ENCODE assay signal across 11 cellular contexts in genomic region chr2:190338453-190338852, GRCh38.
"Had no signal": no experiment of that assay in that cellular context is flagged by ENCODE, and none has a peak within 500 bp of the region (broad histone marks: within the 10 kb centered on the region; RNA-seq: fewer than 3 reads in every experiment).

No MANE protein-coding gene starts in this region.

- H3K36me3 ChIP-seq: gastroesophageal sphincter, neural progenitor cell, thyroid gland had no signal

- H3K9ac ChIP-seq: neural progenitor cell had no signal

- H3K36me3 Mint-ChIP-seq: activated naive CD8-positive, alpha-beta T cell treated with anti-CD3 and anti-CD28 coated beads, Interleukin-2, amount 10 ng/mL, durations not matched to agents 7 days and 5 days; brain; naive B cell; neural progenitor cell; stimulated activated memory B cell treated with anti-CD40 and anti-IgM and Interleukin-4, amounts not matched to agents 10 μg/mL and 1 μg/mL and 100 μg/mL, for 72 hours had no signal

- H3K27me3 Mint-ChIP-seq: brain; stimulated activated memory B cell treated with anti-CD40 and anti-IgM and Interleukin-4, amounts not matched to agents 10 μg/mL and 1 μg/mL and 100 μg/mL, for 72 hours had no signal

- H3K27me3 ChIP-seq: gastroesophageal sphincter, thyroid gland had no signal

- H3K9me3 ChIP-seq: gastroesophageal sphincter, thyroid gland had no signal

- H3K4me2 ChIP-seq: neural progenitor cell had no signal

- H3K4me3 ChIP-seq: gastroesophageal sphincter, neural progenitor cell, thyroid gland had no signal

- H3K27ac ChIP-seq: neural progenitor cell, thyroid gland had no signal

- ATAC-seq: gastroesophageal sphincter; stimulated activated memory B cell treated with anti-CD40 and anti-IgM and Interleukin-4, amounts not matched to agents 10 μg/mL and 1 μg/mL and 100 μg/mL, for 72 hours had no signal

- DNase-seq: activated naive CD4-positive, alpha-beta T cell; activated naive CD8-positive, alpha-beta T cell treated with anti-CD3 and anti-CD28 coated beads, Interleukin-2, amount 10 ng/mL, durations not matched to agents 7 days and 5 days; central memory CD4-positive, alpha-beta T cell; effector memory CD4-positive, alpha-beta T cell; islet precursor cell; naive B cell; thyroid gland had no signal

- H3K27ac Mint-ChIP-seq: activated naive CD8-positive, alpha-beta T cell treated with anti-CD3 and anti-CD28 coated beads, Interleukin-2, amount 10 ng/mL, durations not matched to agents 7 days and 5 days; naive B cell; neural progenitor cell; stimulated activated memory B cell treated with anti-CD40 and anti-IgM and Interleukin-4, amounts not matched to agents 10 μg/mL and 1 μg/mL and 100 μg/mL, for 72 hours had no signal

- H3K9me3 Mint-ChIP-seq: activated naive CD8-positive, alpha-beta T cell treated with anti-CD3 and anti-CD28 coated beads, Interleukin-2, amount 10 ng/mL, durations not matched to agents 7 days and 5 days; neural progenitor cell; stimulated activated memory B cell treated with anti-CD40 and anti-IgM and Interleukin-4, amounts not matched to agents 10 μg/mL and 1 μg/mL and 100 μg/mL, for 72 hours had no signal

- H3K4me3 Mint-ChIP-seq: activated naive CD8-positive, alpha-beta T cell treated with anti-CD3 and anti-CD28 coated beads, Interleukin-2, amount 10 ng/mL, durations not matched to agents 7 days and 5 days; brain; naive B cell; neural progenitor cell; stimulated activated memory B cell treated with anti-CD40 and anti-IgM and Interleukin-4, amounts not matched to agents 10 μg/mL and 1 μg/mL and 100 μg/mL, for 72 hours had no signal

- H2AFZ ChIP-seq: neural progenitor cell had no signal
